11 cellular contexts compared by ENCODE assay signal in genomic region chr17:79732804-79733691, GRCh38. TPM values are rescaled to one million over a fixed set of nuclear protein-coding genes. Genes with fewer than 3 reads are reported as not detected.
DNase-seq lines count a peak whose midpoint lies in the region; ATAC-seq, FAIRE-seq and TF ChIP-seq lines count a peak whose summit lies in the region.
"Had no signal": no experiment of that assay in that cellular context is flagged by ENCODE, and none has a peak within 500 bp of the region (broad histone marks: within the 10 kb centered on the region; RNA-seq: fewer than 3 reads in every experiment).

No MANE protein-coding gene starts in this region.

- H3K27ac ChIP-seq in OCI-LY3 (ENCODE audit: low read length) (peak overlapping the region; percentile 59), small intestine (ENCODE audit: low read depth in 1 of 2, low read length in 1 of 2) (peak overlapping the region; percentile 27 to 86)
- H3K27ac ChIP-seq: 22Rv1 had no signal

- peaks cover 18% of the 10 kb centered on the region for H3K4me1 ChIP-seq in OCI-LY3 (ENCODE audit: low read length)
- no peaks in the 10 kb centered on the region for H3K4me1 ChIP-seq in small intestine (ENCODE audit: control insufficient read depth in 2 of 2, insufficient read depth in 1 of 2, low read depth in 1 of 2, low read length in 1 of 2)

- no peaks in the 10 kb centered on the region for H3K27me3 ChIP-seq in OCI-LY3 (ENCODE audit: low read depth, low read length)
- H3K27me3 ChIP-seq in small intestine (ENCODE audit: control insufficient read depth in 2 of 2, insufficient read depth in 2 of 2, low read length in 2 of 2): peaks cover 0 to 2% of the 10 kb centered on the region in 2 donors

- no peaks in the 10 kb centered on the region for H4K20me1 ChIP-seq in OCI-LY3 (ENCODE audit: insufficient read depth, low read length)

- peak; percentile 41 for DNase-seq in NOMO-1 treated with DMSO at 0.1 percent for 48 hours (lab: John Stamatoyannopoulos, UW; ENCODE audit: unreplicated experiment)
- no peak for DNase-seq in NOMO-1 treated with dmso at 0.1 percent for 144 hours (lab: John Stamatoyannopoulos, UW; ENCODE audit: unreplicated experiment)
- peak; percentile 73 for DNase-seq in germinal center (ENCODE audit: low spot score)
- DNase-seq in small intestine: peak; percentile 93
- no peak for DNase-seq in GDM1 (lab: John Stamatoyannopoulos, UW)
- no peak for DNase-seq in urothelium cell line (ENCODE audit: low spot score)
- DNase-seq: glutamatergic neuron, NCI-H2227 treated with DMSO at 0.1 percent for 48 hours had no signal

- peaks cover 5% of the 10 kb centered on the region; the same call in 1 of the 2 replicates for H3K79me2 ChIP-seq in OCI-LY3 (ENCODE audit: low read length)

- FAIRE-seq in small intestine (lab: Jason Lieb, UNC) (no peak), urothelium cell line (lab: Jason Lieb, UNC) (no peak)

- peak overlapping the region; percentile 82 for H3K4me3 ChIP-seq in OCI-LY3 (ENCODE audit: low read length)
- peak overlapping the region in 1 of 2 donors; percentile 64 for H3K4me3 ChIP-seq in small intestine (ENCODE audit: low read depth in 1 of 2, low read length in 2 of 2)

- peak overlapping the region; percentile 96 for H2AFZ ChIP-seq in OCI-LY3 (ENCODE audit: low read depth, low read length)

- H3K9ac ChIP-seq in OCI-LY3 (ENCODE audit: low read length): peak overlapping the region; percentile 71

- no peaks in the 10 kb centered on the region for H3K36me3 ChIP-seq in OCI-LY3 (replicated peaks; ENCODE audit: low read depth, low read length)
- peaks cover 0 to 5% of the 10 kb centered on the region in 2 donors for H3K36me3 ChIP-seq in small intestine (ENCODE audit: control insufficient read depth in 2 of 2, insufficient read depth in 2 of 2, low read length in 2 of 2)

- ATAC-seq in HG03520 (IDR thresholded peaks at IDR 0.05; ENCODE audit: unreplicated experiment): no peak

- H3K9me3 ChIP-seq in OCI-LY3 (ENCODE audit: insufficient read depth, low read length) (no peaks in the 10 kb centered on the region), small intestine (ENCODE audit: control insufficient read depth, low read depth) (no peaks in the 10 kb centered on the region)

- peak overlapping the region; percentile 99 for H3K4me2 ChIP-seq in OCI-LY3 (ENCODE audit: low read length)

- TF ChIP-seq CTCF in OCI-LY3 (IDR thresholded peaks at IDR 0.05; ENCODE audit: low read depth, low read length): no peak

- 34 to 62% (median 47%) methylated on average over 35 of the region's 35 CpGs for WGBS in small intestine, 3 donors

RNA-seq across cellular contexts. Expression of gene ENPP7, which starts 2.3 kb away (rescaled TPM):
- polyA plus RNA-seq in small intestine: 100 to 1,000 TPM in 2 of 3 donors, 10 to 100 TPM in 1; 15.3 to 197 (median 114) TPM

RNA-seq across cellular contexts. Expression of gene CBX2, which starts 44.9 kb away (rescaled TPM):
- 1 to 10 TPM in 2 of 3 donors, under 1 TPM in 1; 0.22 to 2.3 (median 1.9) TPM for polyA plus RNA-seq in small intestine

Comparison
In these comparisons a context has a peak if more than half of its experiments do, and no peak if none do; other contexts are left out.
1. DNase-seq: peak in NOMO-1 treated with DMSO at 0.1 percent for 48 hours (single experiment), germinal center (single experiment) and small intestine (single experiment); none in NOMO-1 treated with dmso at 0.1 percent for 144 hours (single experiment), GDM1 (single experiment) and urothelium cell line (single experiment).